Comparison of ENCODE assay signal across 27 cellular contexts in genomic region chr11:134764966-134765365, GRCh38.
"Had no signal": no experiment of that assay in that cellular context is flagged by ENCODE, and none has a peak within 500 bp of the region (broad histone marks: within the 10 kb centered on the region; RNA-seq: fewer than 3 reads in every experiment).

No MANE protein-coding gene starts in this region.

- H3K36me3 ChIP-seq: adrenal gland had no signal

- H3K27ac ChIP-seq: adrenal gland, body of pancreas, epithelial cell of prostate had no signal

- H3K4me1 ChIP-seq: adrenal gland, body of pancreas had no signal

- H3K36me3 Mint-ChIP-seq: activated CD8-positive, alpha-beta memory T cell treated with anti-CD3 and anti-CD28 coated beads, Interleukin-2, amount 10 ng/mL, durations not matched to agents 7 days and 5 days had no signal

- H3K4me3 Mint-ChIP-seq: activated CD4-positive, alpha-beta memory T cell treated with anti-CD3 and anti-CD28 coated beads for 36 hours; activated CD4-positive, alpha-beta T cell treated with anti-CD3 and anti-CD28 coated beads for 36 hours; activated CD4-positive, alpha-beta T cell treated with anti-CD3 and anti-CD28 coated beads, Interleukin-2, amount 10 ng/mL, durations not matched to agents 24 days and 14 days; activated CD8-positive, alpha-beta memory T cell treated with anti-CD3 and anti-CD28 coated beads, Interleukin-2, amount 10 ng/mL, durations not matched to agents 7 days and 5 days; activated CD8-positive, alpha-beta T cell treated with anti-CD3 and anti-CD28 coated beads, Interleukin-2, amount 10 ng/mL, durations not matched to agents 7 days and 5 days; activated naive CD4-positive, alpha-beta T cell treated with anti-CD3 and anti-CD28 coated beads for 36 hours; activated naive CD4-positive, alpha-beta T cell treated with anti-CD3 and anti-CD28 coated beads, Interleukin-2, amount 50 U/mL, for 24 hours; activated naive CD8-positive, alpha-beta T cell treated with anti-CD3 and anti-CD28 coated beads for 36 hours; activated naive CD8-positive, alpha-beta T cell treated with anti-CD3 and anti-CD28 coated beads, Interleukin-2, amount 50 U/mL, for 24 hours; activated T-helper 1 cell treated with anti-CD3 and anti-CD28 coated beads, Interleukin-12 subunit alpha, Interleukin-12 subunit beta, Interleukin-2, Interleukin-4 antibody, amounts not matched to agents 30 ng/mL and 10 ng/mL and 1 ng/mL, durations not matched to agents 14 hours and 24 hours and 36 hours had no signal

- H3K4me1 Mint-ChIP-seq: activated CD4-positive, alpha-beta T cell treated with anti-CD3 and anti-CD28 coated beads for 36 hours; activated CD4-positive, alpha-beta T cell treated with anti-CD3 and anti-CD28 coated beads, Interleukin-2, amount 10 ng/mL, durations not matched to agents 24 days and 14 days; activated CD8-positive, alpha-beta memory T cell treated with anti-CD3 and anti-CD28 coated beads, Interleukin-2, amount 10 ng/mL, durations not matched to agents 7 days and 5 days; activated naive CD4-positive, alpha-beta T cell treated with anti-CD3 and anti-CD28 coated beads, Interleukin-2, amount 50 U/mL, for 24 hours; activated naive CD8-positive, alpha-beta T cell treated with anti-CD3 and anti-CD28 coated beads for 36 hours; activated naive CD8-positive, alpha-beta T cell treated with anti-CD3 and anti-CD28 coated beads, Interleukin-2, amount 50 U/mL, for 24 hours had no signal

- H3K27me3 ChIP-seq: adrenal gland, body of pancreas had no signal

- H3K4me3 ChIP-seq: adrenal gland, body of pancreas had no signal

- DNase-seq: activated CD4-positive, alpha-beta memory T cell treated with anti-CD3 and anti-CD28 coated beads for 36 hours; activated CD4-positive, alpha-beta T cell treated with anti-CD3 and anti-CD28 coated beads for 36 hours; activated CD4-positive, alpha-beta T cell treated with anti-CD3 and anti-CD28 coated beads, Interleukin-2, amount 10 ng/mL, durations not matched to agents 24 days and 14 days; activated CD4-positive, CD25-positive, alpha-beta regulatory T cell; activated CD4-positive, CD25-positive, alpha-beta regulatory T cell treated with anti-CD3 and anti-CD28 coated beads, Interleukin-2, amount 50 U/mL, for 72 hours; activated CD8-positive, alpha-beta memory T cell treated with anti-CD3 and anti-CD28 coated beads, Interleukin-2, amount 10 ng/mL, durations not matched to agents 7 days and 5 days; activated CD8-positive, alpha-beta memory T cell treated with anti-CD3 and anti-CD28 coated beads, Interleukin-2, amount 50 U/mL, for 4 hours; activated CD8-positive, alpha-beta T cell treated with anti-CD3 and anti-CD28 coated beads, Interleukin-2, amount 10 ng/mL, durations not matched to agents 7 days and 5 days; activated effector memory CD4-positive, alpha-beta T cell treated with anti-CD3 and anti-CD28 coated beads, Interleukin-2, amount 50 U/mL, for 16 hours; activated naive CD4-positive, alpha-beta T cell treated with anti-CD3 and anti-CD28 coated beads for 36 hours; activated naive CD8-positive, alpha-beta T cell treated with anti-CD3 and anti-CD28 coated beads for 36 hours; activated naive CD8-positive, alpha-beta T cell treated with anti-CD3 and anti-CD28 coated beads, Interleukin-2, amount 50 U/mL, for 24 hours; activated T-cell treated with anti-CD3 and anti-CD28 coated beads, Interleukin-2, amount 50 U/mL, for 1 hour; activated T-cell treated with anti-CD3 and anti-CD28 coated beads, Interleukin-2, amount 50 U/mL, for 48 hours; adrenal gland; amygdala; body of pancreas; caudate nucleus; cortex of kidney; dermis blood vessel endothelial cell; effector CD8-positive, alpha-beta T cell; foreskin fibroblast; T-helper 2 cell had no signal

- H3K27ac Mint-ChIP-seq: activated CD4-positive, alpha-beta memory T cell treated with anti-CD3 and anti-CD28 coated beads for 36 hours; activated CD4-positive, alpha-beta T cell treated with anti-CD3 and anti-CD28 coated beads for 36 hours; activated CD4-positive, alpha-beta T cell treated with anti-CD3 and anti-CD28 coated beads, Interleukin-2, amount 10 ng/mL, durations not matched to agents 24 days and 14 days; activated CD8-positive, alpha-beta memory T cell treated with anti-CD3 and anti-CD28 coated beads, Interleukin-2, amount 10 ng/mL, durations not matched to agents 7 days and 5 days; activated CD8-positive, alpha-beta T cell treated with anti-CD3 and anti-CD28 coated beads, Interleukin-2, amount 10 ng/mL, durations not matched to agents 7 days and 5 days; activated naive CD4-positive, alpha-beta T cell treated with anti-CD3 and anti-CD28 coated beads for 36 hours; activated naive CD4-positive, alpha-beta T cell treated with anti-CD3 and anti-CD28 coated beads, Interleukin-2, amount 50 U/mL, for 24 hours; activated naive CD8-positive, alpha-beta T cell treated with anti-CD3 and anti-CD28 coated beads for 36 hours; activated naive CD8-positive, alpha-beta T cell treated with anti-CD3 and anti-CD28 coated beads, Interleukin-2, amount 50 U/mL, for 24 hours; activated T-helper 1 cell treated with anti-CD3 and anti-CD28 coated beads, Interleukin-12 subunit alpha, Interleukin-12 subunit beta, Interleukin-2, Interleukin-4 antibody, amounts not matched to agents 30 ng/mL and 10 ng/mL and 1 ng/mL, durations not matched to agents 14 hours and 24 hours and 36 hours; activated T-helper 2 cell treated with anti-CD3 and anti-CD28 coated beads, Interferon-gamma antibody, Interleukin-2, Interleukin-4, amounts not matched to agents 10 μg/mL and 5 μg/mL and 100 μg/mL, durations not matched to agents 14 hours and 24 hours and 36 hours had no signal

- H3K27me3 Mint-ChIP-seq: activated CD8-positive, alpha-beta memory T cell treated with anti-CD3 and anti-CD28 coated beads, Interleukin-2, amount 10 ng/mL, durations not matched to agents 7 days and 5 days had no signal

- H3K9me3 ChIP-seq: body of pancreas had no signal

- ATAC-seq: activated CD4-positive, alpha-beta T cell treated with anti-CD3 and anti-CD28 coated beads for 36 hours; activated CD8-positive, alpha-beta memory T cell treated with anti-CD3 and anti-CD28 coated beads, Interleukin-2, amount 10 ng/mL, durations not matched to agents 7 days and 5 days; activated CD8-positive, alpha-beta T cell treated with anti-CD3 and anti-CD28 coated beads, Interleukin-2, amount 10 ng/mL, durations not matched to agents 7 days and 5 days; activated naive CD8-positive, alpha-beta T cell treated with anti-CD3 and anti-CD28 coated beads, Interleukin-2, amount 50 U/mL, for 24 hours; body of pancreas had no signal
